In genomic region chr6:33421344-33421643, GRCh38 we compare ENCODE assay signal across 11 cellular contexts. TPM values are rescaled to one million over a fixed set of nuclear protein-coding genes. Genes with fewer than 3 reads are reported as not detected.
DNase-seq lines count a peak whose midpoint lies in the region; ATAC-seq and TF ChIP-seq lines count a peak whose summit lies in the region.
"Had no signal": no experiment of that assay in that cellular context is flagged by ENCODE, and none has a peak within 500 bp of the region (broad histone marks: within the 10 kb centered on the region; RNA-seq: fewer than 3 reads in every experiment).

No MANE protein-coding gene starts in this region.

- H3K4me2 ChIP-seq in Karpas-422 (ENCODE audit: low read depth, low read length, poor library complexity, severe bottlenecking) = peak overlapping the region; percentile 38
- H3K4me2 ChIP-seq in neuronal stem cell (ENCODE audit: insufficient read depth, low read length, poor library complexity, severe bottlenecking) = peak overlapping the region; percentile 49

- DNase-seq in CD8-positive, alpha-beta T cell = no peak
- DNase-seq in Karpas-422 (no peak), neuronal stem cell (ENCODE audit: low spot score) (no peak), HPDE6-E6E7 (ENCODE audit: extremely low spot score) (no peak)
- no peak for DNase-seq in activated CD8-positive, alpha-beta memory T cell treated with anti-CD3 and anti-CD28 coated beads, Interleukin-2, amount 50 U/mL, for 4 hours

- H3K23ac ChIP-seq in neuronal stem cell (ENCODE audit: low read depth, low read length, poor library complexity) = no peak overlapping the region

- H4K8ac ChIP-seq in neuronal stem cell (ENCODE audit: low read depth, low read length) = no peak overlapping the region

- H3K4ac ChIP-seq in neuronal stem cell (ENCODE audit: low read length) = no peak overlapping the region

- H3K27me3 ChIP-seq in CD8-positive, alpha-beta T cell (ENCODE audit: insufficient read depth, low read length) = no peaks in the 10 kb centered on the region
- H3K27me3 ChIP-seq in Karpas-422 (ENCODE audit: low read length) (no peaks in the 10 kb centered on the region), ectodermal cell (ENCODE audit: control insufficient read depth, insufficient read depth, low read length, poor library complexity, severe bottlenecking) (no peaks in the 10 kb centered on the region), neuronal stem cell (ENCODE audit: control insufficient read depth in 3 of 3, insufficient read depth in 3 of 3, low read depth in 1 of 3, low read length in 3 of 3) (no peaks in the 10 kb centered on the region)
- H3K27me3 ChIP-seq: right atrium auricular region, suprapubic skin had no signal

- peaks cover 12% of the 10 kb centered on the region for H3K36me3 Mint-ChIP-seq in CD8-positive, alpha-beta T cell
- H3K36me3 Mint-ChIP-seq: memory B cell had no signal

- POLR2A ChIA-PET in CD8-positive, alpha-beta T cell (lab: Charles Lee) = no interaction called here

- no peak overlapping the region for H2BK120ac ChIP-seq in neuronal stem cell (ENCODE audit: low read depth, low read length)

- H4K20me1 ChIP-seq in Karpas-422 (ENCODE audit: insufficient read depth, low read depth, low read length) = no peaks in the 10 kb centered on the region

- H3K14ac ChIP-seq in neuronal stem cell (ENCODE audit: low read length) = no peak overlapping the region

- no peaks in the 10 kb centered on the region for H3K36me3 ChIP-seq in CD8-positive, alpha-beta T cell (ENCODE audit: insufficient read depth, low read length)
- no peaks in the 10 kb centered on the region for H3K36me3 ChIP-seq in Karpas-422 (ENCODE audit: insufficient read depth, low read length)
- peaks cover 15% of the 10 kb centered on the region for H3K36me3 ChIP-seq in ectodermal cell (ENCODE audit: control insufficient read depth, insufficient read depth, low read length)
- H3K36me3 ChIP-seq in neuronal stem cell (replicated peaks in 1 of 2; ENCODE audit: control insufficient read depth in 2 of 2, insufficient read depth in 2 of 2, low read length in 2 of 2) = peaks cover 20 to 38% of the 10 kb centered on the region in 2 donors
- H3K36me3 ChIP-seq: right atrium auricular region, suprapubic skin had no signal

- H3K79me1 ChIP-seq in neuronal stem cell (ENCODE audit: low read depth, low read length) = peaks cover 3% of the 10 kb centered on the region

- H2BK12ac ChIP-seq in neuronal stem cell (ENCODE audit: low read length) = no peak overlapping the region

- WGBS in ectodermal cell, 2 experiments = 83 to 85% methylated on average over 2 of the region's 2 CpGs
- no CpG with 5 or more reads among the region's 2 CpGs for WGBS in neuronal stem cell (ENCODE audit: extremely low coverage in 2 of 2, insufficient read length in 2 of 2, insufficient replicate concordance in 1 of 2), 2 donors

- H3K27me3 Mint-ChIP-seq in CD8-positive, alpha-beta T cell (ENCODE audit: low read depth) = no peaks in the 10 kb centered on the region
- H3K27me3 Mint-ChIP-seq: memory B cell had no signal

- H3K9ac ChIP-seq in Karpas-422 (ENCODE audit: low read length) = no peak overlapping the region
- H3K9ac ChIP-seq in neuronal stem cell (ENCODE audit: low read depth, low read length, poor library complexity) = no peak overlapping the region

- no peak overlapping the region for H3K27ac ChIP-seq in CD8-positive, alpha-beta T cell (ENCODE audit: low read depth, low read length)
- H3K27ac ChIP-seq in Karpas-422 (ENCODE audit: low read length) (no peak overlapping the region), ectodermal cell (ENCODE audit: insufficient read depth, low read depth, low read length, poor library complexity, severe bottlenecking) (no peak overlapping the region), neuronal stem cell (replicated peaks; ENCODE audit: low read length) (no peak overlapping the region)
- H3K27ac ChIP-seq: right atrium auricular region, suprapubic skin had no signal

- intact Hi-C loops in CD8-positive, alpha-beta T cell (cut with DNase I, micrococcal nuclease) = loop anchor here in 1 of 2 experiments (10.0 kb wide), 1 partner anchor 274 kb away; no protein-coding TSS in a partner anchor

- no peak overlapping the region for H3K4me3 ChIP-seq in CD8-positive, alpha-beta T cell (ENCODE audit: low read depth, low read length)
- H3K4me3 ChIP-seq in Karpas-422 (ENCODE audit: low read length) (no peak overlapping the region), ectodermal cell (ENCODE audit: insufficient read depth, low read depth, low read length) (peak overlapping the region; percentile 37), neuronal stem cell (ENCODE audit: low read length in 2 of 2) (peak overlapping the region in 1 of 2 donors; percentile 80)
- H3K4me3 ChIP-seq: right atrium auricular region, suprapubic skin had no signal

- peaks cover 14% of the 10 kb centered on the region for H3K79me2 ChIP-seq in Karpas-422 (ENCODE audit: low read length)

- H2BK15ac ChIP-seq in neuronal stem cell (ENCODE audit: low read length) = no peak overlapping the region

- TF ChIP-seq CTCF in CD8-positive, alpha-beta T cell (IDR thresholded peaks at IDR 0.05) = no peak

- H3K9me3 ChIP-seq in CD8-positive, alpha-beta T cell (ENCODE audit: low read length) = no peaks in the 10 kb centered on the region
- H3K9me3 ChIP-seq in Karpas-422 (ENCODE audit: low read length) (no peaks in the 10 kb centered on the region), ectodermal cell (ENCODE audit: control insufficient read depth, low read length) (no peaks in the 10 kb centered on the region), neuronal stem cell (replicated peaks in 1 of 2; ENCODE audit: control insufficient read depth in 2 of 2, insufficient read depth in 1 of 2, low read depth in 1 of 2, low read length in 2 of 2) (no peaks in the 10 kb centered on the region)
- H3K9me3 ChIP-seq: right atrium auricular region, suprapubic skin had no signal

- peaks cover 55% of the 10 kb centered on the region for H3K4me1 ChIP-seq in CD8-positive, alpha-beta T cell (ENCODE audit: insufficient read depth, low read length)
- H3K4me1 ChIP-seq in Karpas-422 (ENCODE audit: low read length) (peaks cover 50% of the 10 kb centered on the region), ectodermal cell (ENCODE audit: control insufficient read depth, insufficient read depth, low read length) (peaks cover 60% of the 10 kb centered on the region), neuronal stem cell (ENCODE audit: control insufficient read depth in 2 of 2, insufficient read depth in 1 of 2, low read depth in 1 of 2, low read length in 2 of 2) (peaks cover 27 to 40% of the 10 kb centered on the region in 2 donors)

- CTCF ChIA-PET in CD8-positive, alpha-beta T cell (lab: Charles Lee) = no interaction called here

- H2BK5ac ChIP-seq in neuronal stem cell (ENCODE audit: low read length) = no peak overlapping the region

- no peaks in the 10 kb centered on the region for H3K9me2 ChIP-seq in Karpas-422 (replicated peaks; ENCODE audit: insufficient read depth, low read length)

- H3K4me3 Mint-ChIP-seq in CD8-positive, alpha-beta T cell = peak overlapping the region; percentile 30
- H3K4me3 Mint-ChIP-seq: memory B cell had no signal

- no peaks in the 10 kb centered on the region for H3K9me3 Mint-ChIP-seq in CD8-positive, alpha-beta T cell
- H3K9me3 Mint-ChIP-seq: memory B cell had no signal

- H3K27ac Mint-ChIP-seq in CD8-positive, alpha-beta T cell = peak overlapping the region; percentile 70
- H3K27ac Mint-ChIP-seq: memory B cell had no signal

- no peak overlapping the region for H4K91ac ChIP-seq in neuronal stem cell (ENCODE audit: low read depth, low read length, poor library complexity)

- peaks cover 72% of the 10 kb centered on the region for H3K4me1 Mint-ChIP-seq in CD8-positive, alpha-beta T cell (ENCODE audit: low read depth)

- no peak overlapping the region for H2AFZ ChIP-seq in Karpas-422 (ENCODE audit: low read length)
- no peak overlapping the region for H2AFZ ChIP-seq in neuronal stem cell (ENCODE audit: low read length)

- H3K18ac ChIP-seq in neuronal stem cell (ENCODE audit: low read length) = no peak overlapping the region

- no peak overlapping the region for H2AK5ac ChIP-seq in neuronal stem cell (ENCODE audit: low read depth, low read length)

- no peak for ATAC-seq in CD8-positive, alpha-beta T cell
- no peak for ATAC-seq in GM21528 (IDR thresholded peaks at IDR 0.05; ENCODE audit: low FRiP score, unreplicated experiment)
- ATAC-seq: Panc1 had no signal

RNA-seq across cellular contexts. Expression of gene SYNGAP1, which starts 1.4 kb away (rescaled TPM):
- 10 to 100 TPM; 54.3 to 64.1 TPM for total RNA-seq in CD8-positive, alpha-beta T cell
- 16.3 and 16.7 TPM in 2 replicates for total RNA-seq in Karpas-422 (2014; rRNA removed; shearing (Covaris generic); ENCODE audit: low replicate concordance)
- 146 TPM for polyA plus RNA-seq in ectodermal cell (2013, experiment 1 of 4)
- 158 TPM for polyA plus RNA-seq in ectodermal cell (2013, experiment 2 of 4)
- 90.5 TPM for polyA plus RNA-seq in ectodermal cell (2013, experiment 3 of 4)
- 110 TPM for polyA plus RNA-seq in ectodermal cell (2013, experiment 4 of 4)
- polyA plus RNA-seq in neuronal stem cell (2013, experiment 1 of 2) = 57.5 TPM
- 54.1 TPM for polyA plus RNA-seq in neuronal stem cell (2013, experiment 2 of 2)

RNA-seq across cellular contexts. Expression of gene CUTA, which starts 3.4 kb away (rescaled TPM):
- total RNA-seq in CD8-positive, alpha-beta T cell = 100 to 1,000 TPM; 159 to 177 TPM
- 223 and 260 TPM in 2 replicates for total RNA-seq in Karpas-422 (2014; rRNA removed; shearing (Covaris generic); ENCODE audit: low replicate concordance)
- polyA plus RNA-seq in ectodermal cell (2013, experiment 1 of 4) = 270 TPM
- polyA plus RNA-seq in ectodermal cell (2013, experiment 2 of 4) = 294 TPM
- 245 TPM for polyA plus RNA-seq in ectodermal cell (2013, experiment 3 of 4)
- polyA plus RNA-seq in ectodermal cell (2013, experiment 4 of 4) = 278 TPM
- polyA plus RNA-seq in neuronal stem cell (2013, experiment 1 of 2) = 434 TPM
- 420 TPM for polyA plus RNA-seq in neuronal stem cell (2013, experiment 2 of 2)

RNA-seq across cellular contexts. Expression of gene PHF1, which starts 10.5 kb away (rescaled TPM):
- total RNA-seq in CD8-positive, alpha-beta T cell = 100 to 1,000 TPM; 560 to 588 TPM
- 32.6 and 66.6 TPM in 2 replicates for total RNA-seq in Karpas-422 (2014; rRNA removed; shearing (Covaris generic); ENCODE audit: low replicate concordance)
- polyA plus RNA-seq in ectodermal cell (2013, experiment 1 of 4) = 78.6 TPM
- polyA plus RNA-seq in ectodermal cell (2013, experiment 2 of 4) = 67.1 TPM
- 62.7 TPM for polyA plus RNA-seq in ectodermal cell (2013, experiment 3 of 4)
- 74.0 TPM for polyA plus RNA-seq in ectodermal cell (2013, experiment 4 of 4)
- 69.5 TPM for polyA plus RNA-seq in neuronal stem cell (2013, experiment 1 of 2)
- 68.8 TPM for polyA plus RNA-seq in neuronal stem cell (2013, experiment 2 of 2)

RNA-seq across cellular contexts. Expression of gene KIFC1, which starts 29.7 kb away (rescaled TPM):
- 1 to 10 TPM; 1.6 to 2.1 TPM for total RNA-seq in CD8-positive, alpha-beta T cell
- 37.8 and 42.8 TPM in 2 replicates for total RNA-seq in Karpas-422 (2014; rRNA removed; shearing (Covaris generic); ENCODE audit: low replicate concordance)
- 106 TPM for polyA plus RNA-seq in ectodermal cell (2013, experiment 1 of 4)
- 82.4 TPM for polyA plus RNA-seq in ectodermal cell (2013, experiment 2 of 4)
- polyA plus RNA-seq in ectodermal cell (2013, experiment 3 of 4) = 94.9 TPM
- polyA plus RNA-seq in ectodermal cell (2013, experiment 4 of 4) = 85.8 TPM
- 84.1 TPM for polyA plus RNA-seq in neuronal stem cell (2013, experiment 1 of 2)
- 83.4 TPM for polyA plus RNA-seq in neuronal stem cell (2013, experiment 2 of 2)

RNA-seq across cellular contexts. Expression of gene ZBTB9, which starts 33.1 kb away (rescaled TPM):
- total RNA-seq in CD8-positive, alpha-beta T cell = 1 to 10 TPM; 7.1 to 9.5 TPM
- 5.1 and 6.8 TPM in 2 replicates for total RNA-seq in Karpas-422 (2014; rRNA removed; shearing (Covaris generic); ENCODE audit: low replicate concordance)
- 30.1 TPM for polyA plus RNA-seq in ectodermal cell (2013, experiment 1 of 4)
- 33.1 TPM for polyA plus RNA-seq in ectodermal cell (2013, experiment 2 of 4)
- polyA plus RNA-seq in ectodermal cell (2013, experiment 3 of 4) = 18.3 TPM
- polyA plus RNA-seq in ectodermal cell (2013, experiment 4 of 4) = 20.0 TPM
- polyA plus RNA-seq in neuronal stem cell (2013, experiment 1 of 2) = 7.6 TPM
- polyA plus RNA-seq in neuronal stem cell (2013, experiment 2 of 2) = 7.2 TPM
